In genomic region chr7:55574062-55574717, GRCh38 we compare ENCODE assay signal across 8 cellular contexts. TPM values are rescaled to one million over a fixed set of nuclear protein-coding genes. Genes with fewer than 3 reads are reported as not detected.
A peak's percentile ranks its signal among the peaks of the same experiment; 100 is the strongest.
DNase-seq lines count a peak whose midpoint lies in the region; ATAC-seq and TF ChIP-seq lines count a peak whose summit lies in the region.

No MANE protein-coding gene starts in this region.

- ATAC-seq in GM18505 (IDR thresholded peaks at IDR 0.05; ENCODE audit: unreplicated experiment): no peak

- H3K36me3 ChIP-seq in ACC112 (ENCODE audit: insufficient read depth, low read length) (no peaks in the 10 kb centered on the region), brain microvascular endothelial cell (replicated peaks) (no peaks in the 10 kb centered on the region)

- TF ChIP-seq CTCF in HFFc6 (IDR thresholded peaks at IDR 0.05): no peak
- TF ChIP-seq CTCF in brain microvascular endothelial cell (IDR thresholded peaks at IDR 0.05; ENCODE audit: low read depth, low read length, missing control alignments): no peak

- peaks cover 36% of the 10 kb centered on the region for H3K4me1 Mint-ChIP-seq in HFFc6 (ENCODE audit: low read depth)
- peaks cover 37% of the 10 kb centered on the region for H3K4me1 Mint-ChIP-seq in activated T-helper 2 cell treated with anti-CD3 and anti-CD28 coated beads, Interferon-gamma antibody, Interleukin-2, Interleukin-4, amounts not matched to agents 10 μg/mL and 5 μg/mL and 100 μg/mL, durations not matched to agents 14 hours and 24 hours and 36 hours (ENCODE audit: low read depth)

- intact Hi-C loops in activated T-helper 2 cell treated with anti-CD3 and anti-CD28 coated beads, Interferon-gamma antibody, Interleukin-2, Interleukin-4, amounts not matched to agents 10 μg/mL and 5 μg/mL and 100 μg/mL, durations not matched to agents 14 hours and 24 hours and 36 hours (cut with micrococcal nuclease): loop anchor here (5.0 kb wide), 3 partner anchors 207 to 577 kb away; partner anchors contain the start of genes CCT6A, LANCL2 and PSPH

- peaks cover 22% of the 10 kb centered on the region for H3K79me2 ChIP-seq in ACC112 (ENCODE audit: control insufficient read depth, insufficient read depth, low read length, unreplicated experiment)

- no peaks in the 10 kb centered on the region for H3K9me3 Mint-ChIP-seq in HFFc6
- no peaks in the 10 kb centered on the region for H3K9me3 Mint-ChIP-seq in activated T-helper 2 cell treated with anti-CD3 and anti-CD28 coated beads, Interferon-gamma antibody, Interleukin-2, Interleukin-4, amounts not matched to agents 10 μg/mL and 5 μg/mL and 100 μg/mL, durations not matched to agents 14 hours and 24 hours and 36 hours

- no peaks in the 10 kb centered on the region for H3K27me3 ChIP-seq in ACC112 (ENCODE audit: insufficient read depth, low read length)
- no peaks in the 10 kb centered on the region for H3K27me3 ChIP-seq in brain microvascular endothelial cell (replicated peaks)

- H2AFZ ChIP-seq in ACC112 (ENCODE audit: low read length, unreplicated experiment): no peak overlapping the region

- H3K36me3 Mint-ChIP-seq in HFFc6 (ENCODE audit: low read depth): peaks cover 11% of the 10 kb centered on the region; the same call in 1 of the 2 replicates
- peaks cover 3% of the 10 kb centered on the region for H3K36me3 Mint-ChIP-seq in activated T-helper 2 cell treated with anti-CD3 and anti-CD28 coated beads, Interferon-gamma antibody, Interleukin-2, Interleukin-4, amounts not matched to agents 10 μg/mL and 5 μg/mL and 100 μg/mL, durations not matched to agents 14 hours and 24 hours and 36 hours (ENCODE audit: low read depth)

- peak overlapping the region; percentile 44 for H3K4me3 Mint-ChIP-seq in HFFc6
- H3K4me3 Mint-ChIP-seq in activated T-helper 2 cell treated with anti-CD3 and anti-CD28 coated beads, Interferon-gamma antibody, Interleukin-2, Interleukin-4, amounts not matched to agents 10 μg/mL and 5 μg/mL and 100 μg/mL, durations not matched to agents 14 hours and 24 hours and 36 hours (ENCODE audit: low read depth): peak overlapping the region; percentile 74

- no peaks in the 10 kb centered on the region; the same call in none of the 2 replicates for H3K27me3 Mint-ChIP-seq in HFFc6 (ENCODE audit: insufficient read depth)
- peaks cover 2% of the 10 kb centered on the region for H3K27me3 Mint-ChIP-seq in activated T-helper 2 cell treated with anti-CD3 and anti-CD28 coated beads, Interferon-gamma antibody, Interleukin-2, Interleukin-4, amounts not matched to agents 10 μg/mL and 5 μg/mL and 100 μg/mL, durations not matched to agents 14 hours and 24 hours and 36 hours (ENCODE audit: low read depth)

- no peak for TF ChIP-seq POLR2A in GM18505 (IDR thresholded peaks at IDR 0.05; ENCODE audit: borderline replicate concordance, extremely low read depth, insufficient read depth, insufficient read length)

- H3K27ac Mint-ChIP-seq in HFFc6: peak overlapping the region; percentile 77
- H3K27ac Mint-ChIP-seq in activated T-helper 2 cell treated with anti-CD3 and anti-CD28 coated beads, Interferon-gamma antibody, Interleukin-2, Interleukin-4, amounts not matched to agents 10 μg/mL and 5 μg/mL and 100 μg/mL, durations not matched to agents 14 hours and 24 hours and 36 hours: peak overlapping the region; percentile 80

- H3K4me1 ChIP-seq in ACC112 (ENCODE audit: control insufficient read depth, insufficient read depth, low read length, unreplicated experiment): peaks cover 34% of the 10 kb centered on the region

- H3K4me3 ChIP-seq in ACC112 (ENCODE audit: low read depth, low read length) (peak overlapping the region; percentile 27; the same call in 1 of the 2 replicates), brain microvascular endothelial cell (ENCODE audit: low read depth, low read length) (no peak overlapping the region)

- in situ Hi-C loops in brain microvascular endothelial cell (cut with HindIII; ENCODE audit: low pct_ligation_motif_present, low sequenced_read_pairs): no loop called here

- peak overlapping the region; percentile 16 for H3K27ac ChIP-seq in ACC112 (ENCODE audit: low read depth, low read length)
- no peak overlapping the region for H3K27ac ChIP-seq in brain microvascular endothelial cell

- DNase-seq in HFFc6: peak; percentile 19
- no peak for DNase-seq in activated T-helper 2 cell treated with anti-CD3 and anti-CD28 coated beads, Interferon-gamma antibody, Interleukin-2, Interleukin-4, amounts not matched to agents 10 μg/mL and 5 μg/mL and 100 μg/mL, durations not matched to agents 14 hours and 24 hours and 36 hours (ENCODE audit: low spot score)
- DNase-seq in kidney tubule cell (ENCODE audit: low spot score): peak; percentile 69
- DNase-seq in NCI-H2081 (lab: John Stamatoyannopoulos, UW): no peak
- DNase-seq in brain microvascular endothelial cell: no peak
- DNase-seq in A172 (ENCODE audit: low spot score): no peak

RNA-seq across cellular contexts. Expression of gene VOPP1, which starts 1.9 kb away (rescaled TPM):
- total RNA-seq in HFFc6 (2021; fragmentation: NEBNext Ultra II Directional; extraction: Animal tissue kit (Norgen Biotek cat#: 25700)): 100 to 1,000 TPM; 103 to 135 (median 122) TPM
- total RNA-seq in activated T-helper 2 cell treated with anti-CD3 and anti-CD28 coated beads, Interferon-gamma antibody, Interleukin-2, Interleukin-4, amounts not matched to agents 10 μg/mL and 5 μg/mL and 100 μg/mL, durations not matched to agents 14 hours and 24 hours and 36 hours: 53.7 and 56.0 TPM in 2 replicates
- total RNA-seq in A172 (2014; rRNA removed; shearing (Covaris generic)): 112 and 129 TPM in 2 replicates

Comparison
In these comparisons a context has a peak if more than half of its experiments do, and no peak if none do; other contexts are left out.
1. DNase-seq: peak in HFFc6 (single experiment) and kidney tubule cell (single experiment); none in activated T-helper 2 cell treated with anti-CD3 and anti-CD28 coated beads, Interferon-gamma antibody, Interleukin-2, Interleukin-4, amounts not matched to agents 10 μg/mL and 5 μg/mL and 100 μg/mL, durations not matched to agents 14 hours and 24 hours and 36 hours (single experiment), NCI-H2081 (0 of 2), brain microvascular endothelial cell (single experiment) and A172 (single experiment).